ENCODE assay signal across 8 cellular contexts in genomic region chr20:59933296-59933848, GRCh38. TPM values are rescaled to one million over a fixed set of nuclear protein-coding genes. Genes with fewer than 3 reads are reported as not detected.
DNase-seq lines count a peak whose midpoint lies in the region; ATAC-seq and TF ChIP-seq lines count a peak whose summit lies in the region.

Gene SYCP2, minus strand, starts transcription at chr20:59933637. Its CDS starts 11,224 bp downstream, at chr20:59922413.

- H3K4me3 ChIP-seq in ACC112 (ENCODE audit: low read depth, low read length) (peak within 1 kb of the TSS; percentile 88), WI38 (ENCODE audit: low read depth, low read length) (peak within 1 kb of the TSS; percentile 59)

- DNase-seq in caudate nucleus (lab: John Stamatoyannopoulos, UW) (peak in 24 of 61 donors; percentile 27 to 80 (median 62)), left colon (peak; percentile 38 to 54), G401 (ENCODE audit: low spot score) (no peak), NCI-H1436 (lab: John Stamatoyannopoulos, UW) (no peak)
- DNase-seq in stimulated activated CD4-positive, alpha-beta T cell treated with anti-CD3 and anti-CD28 coated beads, Interleukin-4, amount 100 ng/mL, for 48 hours (ENCODE audit: low read depth in 2 of 2): peak; percentile 32 to 52

- intact Hi-C loops in left colon (cut with DNase I, micrococcal nuclease): no loop called here

- no peaks in the 10 kb centered on the region for H3K36me3 ChIP-seq in ACC112 (ENCODE audit: insufficient read depth, low read length)

- H2AFZ ChIP-seq in ACC112 (ENCODE audit: low read length, unreplicated experiment): peak within 1 kb of the TSS; percentile 92

- no peak within 1 kb of the TSS for H3K27ac ChIP-seq in ACC112 (ENCODE audit: low read depth, low read length)
- peak within 1 kb of the TSS; percentile 44 for H3K27ac ChIP-seq in caudate nucleus (ENCODE audit: low read depth, low read length)

- peaks cover 3% of the 10 kb centered on the region for H3K79me2 ChIP-seq in ACC112 (ENCODE audit: control insufficient read depth, insufficient read depth, low read length, unreplicated experiment)

- in situ Hi-C loops in G401 (cut with HindIII; ENCODE audit: low sequenced_read_pairs): no loop called here

- H3K4me1 ChIP-seq in ACC112 (ENCODE audit: control insufficient read depth, insufficient read depth, low read length, unreplicated experiment): peaks cover 6% of the 10 kb centered on the region

- ATAC-seq in HG02571 (IDR thresholded peaks at IDR 0.05; ENCODE audit: unreplicated experiment): peak; percentile 11
- ATAC-seq in left colon: peak; percentile 70

- no peaks in the 10 kb centered on the region for H3K27me3 ChIP-seq in ACC112 (ENCODE audit: insufficient read depth, low read length)

- no peak for TF ChIP-seq CTCF in WI38 (IDR thresholded peaks at IDR 0.05; ENCODE audit: low read depth, low read length)

RNA-seq across cellular contexts. Expression of gene SYCP2, which starts in this region (rescaled TPM):
- total RNA-seq in left colon: 1 to 10 TPM in 1 of 2 donors, under 1 TPM in 1; 0.84 to 1.2 TPM
- 5.0 and 8.6 TPM in 2 replicates for total RNA-seq in G401 (2014; rRNA removed; shearing (Covaris generic))

Comparison
In these comparisons a context has a peak if more than half of its experiments do, and no peak if none do; other contexts are left out.
1. DNase-seq: peak in left colon (2 of 2) and stimulated activated CD4-positive, alpha-beta T cell treated with anti-CD3 and anti-CD28 coated beads, Interleukin-4, amount 100 ng/mL, for 48 hours (2 of 2); none in G401 (single experiment) and NCI-H1436 (single experiment).